In the genomic region with DNA sequence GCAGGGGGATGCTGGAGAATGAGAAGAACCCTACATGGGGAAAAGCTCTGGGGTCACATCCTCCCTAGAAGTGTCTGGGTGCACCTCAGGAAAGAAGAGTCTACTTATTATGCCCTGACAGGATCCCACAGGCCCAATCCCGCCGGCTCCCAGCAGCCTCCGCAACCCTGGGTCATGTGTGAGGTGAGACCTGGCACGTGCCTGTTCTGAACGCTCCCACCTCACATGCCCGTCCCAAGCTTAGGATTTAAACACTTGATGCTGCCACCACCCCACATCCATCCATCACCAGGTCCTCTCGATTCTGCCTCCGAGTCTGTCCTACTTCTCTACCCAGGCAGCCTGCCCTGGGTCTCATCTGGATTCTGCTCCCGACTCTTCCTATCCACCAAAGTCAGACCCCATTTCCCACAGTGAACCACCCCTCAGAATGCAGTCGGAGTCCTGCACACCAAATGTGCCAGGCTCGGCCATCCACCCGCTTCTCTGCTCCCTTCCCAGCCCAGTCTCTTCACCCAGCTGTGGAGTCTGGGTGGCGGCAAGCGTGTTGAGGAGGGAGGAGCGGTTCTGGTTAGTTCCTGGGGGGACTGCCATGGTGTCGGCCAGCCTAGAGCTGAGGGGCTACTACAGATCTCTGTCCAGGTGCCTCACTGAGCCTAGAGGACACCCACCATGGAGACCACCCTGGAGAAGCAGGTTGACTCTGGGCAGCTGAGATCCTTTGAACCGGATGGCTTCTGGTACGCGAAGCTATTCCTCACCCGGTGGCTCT, we compare ENCODE assay signal across 11 cellular contexts. TPM values are rescaled to one million over a fixed set of nuclear protein-coding genes. Genes with fewer than 3 reads are reported as not detected.
DNase-seq lines count a peak whose midpoint lies in the region; ATAC-seq, FAIRE-seq and TF ChIP-seq lines count a peak whose summit lies in the region.
"Had no signal": no experiment of that assay in that cellular context is flagged by ENCODE, and none has a peak within 500 bp of the region (broad histone marks: within the 10 kb centered on the region; RNA-seq: fewer than 3 reads in every experiment).

No MANE protein-coding gene starts in this region.

- no peak for FAIRE-seq in H1 (lab: Jason Lieb, UNC)
- FAIRE-seq: bronchial epithelial cell had no signal

- H3K4me1 Mint-ChIP-seq in GM23338, result peaks cover 63% of the 10 kb centered on the region
- H3K4me1 Mint-ChIP-seq in T-cell, result peaks cover 92 to 97% (median 97%) of the 10 kb centered on the region in 3 donors

- POLR2A ChIA-PET in T-cell (lab: Charles Lee) (interaction anchor here in 1 of 2 donors (1.3 kb wide), 1 partner anchor 9 kb away, joined by 3 read pairs; no protein-coding TSS in a partner anchor), H1 (lab: Charles Lee; ENCODE audit: partially characterized antibody) (interaction anchor here (0.8 to 5.1 kb wide), 10 partner anchors 10 to 136 kb away, joined by 3 to 40 read pairs (median 4); no protein-coding TSS in a partner anchor)

- no peak for TF ChIP-seq RAD21 in H1 (IDR thresholded peaks at IDR 0.05 in 1 of 2, conservative IDR thresholded peaks at IDR 0.05 in 1 of 2; ENCODE audit: low read depth in 2 of 2, low read length in 2 of 2)

- H4K20me1 ChIP-seq in GM23338 (replicated peaks; ENCODE audit: insufficient read depth) (peaks cover 57% of the 10 kb centered on the region; the same call in 1 of the 2 replicates), H1 (replicated peaks in 1 of 2; ENCODE audit: control insufficient read depth in 1 of 2, insufficient read depth in 2 of 2, low read length in 2 of 2) (peaks cover 52 to 74% of the 10 kb centered on the region in 2 experiments)

- no peak for DNase-seq in GM23338 (ENCODE audit: low spot score)
- no peak for DNase-seq in T-cell
- no peak for DNase-seq in H1 (ENCODE audit: low read depth in 1 of 2, low spot score in 2 of 2)
- no peak for DNase-seq in retinal pigment epithelial cell (ENCODE audit: low read depth)
- no peak for DNase-seq in mucosa of gallbladder (ENCODE audit: low spot score)
- no peak for DNase-seq in NOMO-1 treated with dmso at 0.1 percent for 144 hours (lab: John Stamatoyannopoulos, UW; ENCODE audit: unreplicated experiment)
- DNase-seq: DMS79 treated with DMSO at 0.1 percent for 48 hours, NCI-H510A treated with DMSO at 0.1 percent for 48 hours had no signal

- TF ChIP-seq CTCF in GM23338 (conservative IDR thresholded peaks at IDR 0.05; ENCODE audit: low read depth in 2 of 2) (no peak), H1 (IDR thresholded peaks at IDR 0.05; ENCODE audit: control extremely low read depth in 1 of 3, insufficient read depth in 1 of 3, low read depth in 1 of 3, low read length in 3 of 3) (no peak), retinal pigment epithelial cell (conservative IDR thresholded peaks at IDR 0.05; ENCODE audit: low read depth, low read length) (no peak)

- H4K5ac ChIP-seq in H1 (ENCODE audit: insufficient read length, low read depth, low read length), result no peak overlapping the region

- WGBS in H1 (ENCODE audit: extremely low coverage in 1 of 2, insufficient coverage in 1 of 2, insufficient read length in 1 of 2, insufficient replicate concordance in 2 of 2, low coverage in 1 of 2, low lambda C conversion rate in 2 of 2, missing lambda C conversion rate in 1 of 2), 2 experiments, result 94% methylated on average over 18 of the region's 20 CpGs; no CpG with 5 or more reads in 1 of the 2 experiments

- no peak overlapping the region for H2BK120ac ChIP-seq in H1 (replicated peaks; ENCODE audit: low read depth, low read length)

- no peak overlapping the region for H2BK20ac ChIP-seq in H1 (ENCODE audit: low read length)

- H4K91ac ChIP-seq in H1 (replicated peaks; ENCODE audit: insufficient read length, low read length), result no peak overlapping the region

- H3K27me3 Mint-ChIP-seq in GM23338 (ENCODE audit: insufficient read depth, low read depth, poor library complexity) (peaks cover 21% of the 10 kb centered on the region), T-cell (no peaks in the 10 kb centered on the region)

- H4K8ac ChIP-seq in H1 (ENCODE audit: extremely low read depth, insufficient read depth, low read length), result no peak overlapping the region; the same call in 1 of the 2 replicates

- H3K4ac ChIP-seq in H1 (replicated peaks; ENCODE audit: insufficient read length, low read depth, low read length), result no peak overlapping the region

- no peaks in the 10 kb centered on the region for H3K9me3 Mint-ChIP-seq in GM23338
- H3K9me3 Mint-ChIP-seq in T-cell, result no peaks in the 10 kb centered on the region

- H3K4me3 Mint-ChIP-seq in GM23338, result no peak overlapping the region; the same call in 2 of the 3 replicates
- H3K4me3 Mint-ChIP-seq in T-cell, result peak overlapping the region in 2 of 3 donors; percentile 28 to 85

- H3K4me3 ChIP-seq in GM23338 (no peak overlapping the region), H1 (ENCODE audit: extremely low read depth in 1 of 4, insufficient read depth in 2 of 4, low read depth in 3 of 4, low read length in 4 of 4) (no peak overlapping the region), retinal pigment epithelial cell (ENCODE audit: low read length) (peak overlapping the region; percentile 17)

- H3K9me3 ChIP-seq in H1 (ENCODE audit: insufficient read depth in 2 of 2, low read depth in 1 of 2, low read length in 1 of 2), result no peaks in the 10 kb centered on the region

- H3K36me3 ChIP-seq in GM23338 (ENCODE audit: insufficient read depth) (peaks cover 53% of the 10 kb centered on the region), H1 (ENCODE audit: control insufficient read depth in 2 of 4, insufficient read depth in 4 of 4, low read length in 3 of 4) (peaks cover 38 to 75% (median 54%) of the 10 kb centered on the region in 4 experiments)

- H2BK5ac ChIP-seq in H1 (ENCODE audit: low read depth, low read length), result peak overlapping the region; percentile 36; the same call in 1 of the 2 replicates

- no peak for ATAC-seq in GM23338
- no peak for ATAC-seq in T-cell (replicated peaks in 1 of 4)
- ATAC-seq in GM18909 (IDR thresholded peaks at IDR 0.05; ENCODE audit: poor library complexity, unreplicated experiment), result no peak
- no peak for ATAC-seq in GM18517 (IDR thresholded peaks at IDR 0.05; ENCODE audit: unreplicated experiment)

- H3K23me2 ChIP-seq in H1 (ENCODE audit: low read depth, low read length), result no peaks in the 10 kb centered on the region

- H2BK12ac ChIP-seq in H1 (ENCODE audit: low read depth, low read length), result no peak overlapping the region

- H3K27ac ChIP-seq in GM23338 (ENCODE audit: low read depth) (0 out of 2 replicates have a peak overlapping the region, but pooled peaks have one; percentile 55), H1 (ENCODE audit: low read depth, low read length) (no peak overlapping the region)

- H2BK15ac ChIP-seq in H1 (ENCODE audit: low read length), result no peak overlapping the region

- no peak overlapping the region for H3K14ac ChIP-seq in H1 (ENCODE audit: insufficient read length)

- H3K9ac ChIP-seq in H1 (replicated peaks in 1 of 4; ENCODE audit: extremely low read depth in 1 of 4, low read depth in 3 of 4, low read length in 3 of 4), result no peak overlapping the region; a peak in 1 of 7 replicates

- TF ChIP-seq EP300 in H1 (IDR thresholded peaks at IDR 0.05; ENCODE audit: borderline replicate concordance in 1 of 2, low read depth in 2 of 2, low read length in 2 of 2), result no peak

- H3K4me2 ChIP-seq in GM23338 (no peak overlapping the region), H1 (ENCODE audit: insufficient read depth in 1 of 2, low read depth in 2 of 2, low read length in 2 of 2) (no peak overlapping the region)

- no peaks in the 10 kb centered on the region for H3K9me2 ChIP-seq in GM23338 (ENCODE audit: insufficient read depth)

- peak in 1 of 2 experiments; percentile 59; a peak in 1 of 3 replicates for TF ChIP-seq POLR2A in H1 (IDR thresholded peaks at IDR 0.05; ENCODE audit: control extremely low read depth in 1 of 2, low read depth in 2 of 2, low read length in 2 of 2)

- H3F3A ChIP-seq in GM23338 (replicated peaks; ENCODE audit: low read depth), result peaks cover 38% of the 10 kb centered on the region

- no peak overlapping the region for H3K18ac ChIP-seq in H1 (ENCODE audit: extremely low read depth, low read length)

- H3K56ac ChIP-seq in H1 (replicated peaks; ENCODE audit: insufficient read length, low read depth, low read length), result no peak overlapping the region

- peaks cover 89% of the 10 kb centered on the region for H3K36me3 Mint-ChIP-seq in GM23338 (ENCODE audit: low read depth)
- peaks cover 41% of the 10 kb centered on the region for H3K36me3 Mint-ChIP-seq in T-cell

- H3K4me1 ChIP-seq in GM23338 (ENCODE audit: insufficient read depth) (peaks cover 41% of the 10 kb centered on the region), H1 (replicated peaks in 1 of 4; ENCODE audit: control insufficient read depth in 3 of 4, insufficient read depth in 4 of 4, low read length in 3 of 4) (peaks cover 3 to 41% (median 19%) of the 10 kb centered on the region in 4 experiments)

- H3K79me1 ChIP-seq in H1 (ENCODE audit: low read depth, low read length), result peaks cover 26% of the 10 kb centered on the region

- H3K27ac Mint-ChIP-seq in GM23338 (no peak overlapping the region; the same call in 1 of the 2 replicates), T-cell (peak overlapping the region; percentile 94 to 97)

- H2AK5ac ChIP-seq in H1 (ENCODE audit: low read depth, low read length), result no peak overlapping the region

- CTCF ChIA-PET in T-cell (lab: Charles Lee), result interaction anchor here in 1 of 2 donors (0.6 to 1.8 kb wide), 3 partner anchors 12 to 139 kb away, joined by 3 to 8 read pairs (median 3); no protein-coding TSS in a partner anchor
- CTCF ChIA-PET in H1 (lab: Charles Lee; ENCODE audit: partially characterized antibody), result interaction anchor here (0.6 to 4.8 kb wide), 13 partner anchors 12 to 349 kb away, joined by 3 to 48 read pairs (median 4); a partner anchor contains a TSS

- no peak overlapping the region for H3K23ac ChIP-seq in H1 (ENCODE audit: insufficient read length)

- H3K27me3 ChIP-seq in GM23338 (ENCODE audit: insufficient read depth), result no peaks in the 10 kb centered on the region
- no peaks in the 10 kb centered on the region for H3K27me3 ChIP-seq in H1 (replicated peaks in 1 of 4; ENCODE audit: control insufficient read depth in 3 of 4, extremely low read depth in 1 of 4, insufficient read depth in 3 of 4, low read length in 3 of 4)

- H3K79me2 ChIP-seq in GM23338 (replicated peaks; ENCODE audit: insufficient read depth) (peaks cover 76% of the 10 kb centered on the region), H1 (ENCODE audit: control insufficient read depth in 1 of 2, insufficient read depth in 2 of 2, low read length in 2 of 2) (peaks cover 7 to 84% of the 10 kb centered on the region in 2 experiments; a peak in 3 of 4 replicates)

- no peak overlapping the region for H2AFZ ChIP-seq in GM23338
- H2AFZ ChIP-seq in H1 (ENCODE audit: low read length), result no peak overlapping the region

RNA-seq across cellular contexts. Expression of a gene that starts 23.9 kb away (rescaled TPM):
- total RNA-seq in GM23338 (2014; rRNA removed; shearing (Covaris generic)), result 305 and 479 TPM in 2 replicates
- polyA plus RNA-seq in GM23338 (2016; fragmentation: Nextera tagmentation; extraction: Ambion mirVana), result 63.9 and 66.1 TPM in 2 replicates
- total RNA-seq in T-cell, result 10 to 100 TPM; 72.0 to 91.7 (median 83.9) TPM
- total RNA-seq in H1 (2021; fragmentation: NEBNext Ultra II Directional; extraction: Animal tissue kit (Norgen Biotek cat#: 25700)), result 230 and 239 TPM in 2 replicates
- 308 and 434 TPM in 2 replicates for polyA plus RNA-seq in H1 (2011; rRNA removed)
- polyA plus RNA-seq in H1 (2011; cell fraction: cytosol; rRNA removed), result 236 TPM
- 357 TPM for polyA plus RNA-seq in H1 (2011; cell fraction: nucleus; rRNA removed)
- 162 to 242 TPM (median 209 TPM) in 4 replicates for polyA plus RNA-seq in H1 (2012, experiment 1 of 2)
- polyA plus RNA-seq in H1 (2012, experiment 2 of 2), result 247 TPM
- 529 TPM for polyA plus RNA-seq in H1 (2013, experiment 1 of 2)
- 510 TPM for polyA plus RNA-seq in H1 (2013, experiment 2 of 2)
- polyA minus RNA-seq in H1 (2011; rRNA and poly(A)+ RNA removed), result 208 and 234 TPM in 2 replicates
- polyA minus RNA-seq in H1 (2011; cell fraction: cytosol; rRNA and poly(A)+ RNA removed), result 142 TPM
- 197 TPM for polyA minus RNA-seq in H1 (2011; cell fraction: nucleus; rRNA and poly(A)+ RNA removed)
- total RNA-seq in mucosa of gallbladder, result 142 TPM
